ENCODE assay signal across 30 cellular contexts in genomic region chr1:162906485-162906884, GRCh38. TPM values are rescaled to one million over a fixed set of nuclear protein-coding genes. Genes with fewer than 3 reads are reported as not detected.
DNase-seq lines count a peak whose midpoint lies in the region; ATAC-seq, FAIRE-seq and TF ChIP-seq lines count a peak whose summit lies in the region.
"Had no signal": no experiment of that assay in that cellular context is flagged by ENCODE, and none has a peak within 500 bp of the region (broad histone marks: within the 10 kb centered on the region; RNA-seq: fewer than 3 reads in every experiment).

No MANE protein-coding gene starts in this region.

- TF ChIP-seq EP300 in K562 (IDR thresholded peaks at IDR 0.05; ENCODE audit: low read length) = no peak

- H3K4me3 Mint-ChIP-seq in activated T-cell treated with anti-CD3 and anti-CD28 coated beads, Interleukin-2, amount 50 U/mL, for 72 hours = no peak overlapping the region
- H3K4me3 Mint-ChIP-seq: activated naive CD4-positive, alpha-beta T cell treated with anti-CD3 and anti-CD28 coated beads, Interleukin-2, amount 10 ng/mL, durations not matched to agents 7 days and 5 days; mesothelial cell of epicardium; nephron progenitor cell; T-helper 2 cell treated with Interferon-gamma antibody and Interleukin-4, amounts not matched to agents 5 μg/mL and 100 μg/mL, for 36 hours; type B pancreatic cell had no signal

- H3K79me2 ChIP-seq in K562 (ENCODE audit: control insufficient read depth, insufficient read depth, low read length) = no peaks in the 10 kb centered on the region

- no peaks in the 10 kb centered on the region for H3K9me3 Mint-ChIP-seq in activated T-cell treated with anti-CD3 and anti-CD28 coated beads, Interleukin-2, amount 50 U/mL, for 72 hours
- H3K9me3 Mint-ChIP-seq: activated naive CD4-positive, alpha-beta T cell treated with anti-CD3 and anti-CD28 coated beads, Interleukin-2, amount 10 ng/mL, durations not matched to agents 7 days and 5 days; T-helper 2 cell treated with Interferon-gamma antibody and Interleukin-4, amounts not matched to agents 5 μg/mL and 100 μg/mL, for 36 hours; type B pancreatic cell had no signal

- DNase-seq in A172 (ENCODE audit: low spot score) = peak; percentile 71
- DNase-seq in HT1080 (ENCODE audit: low read depth) = peak; percentile 14
- DNase-seq in K562 (ENCODE audit: extremely low read depth in 1 of 4, low spot score in 3 of 4) = no peak
- no peak for DNase-seq in activated T-cell treated with anti-CD3 and anti-CD28 coated beads, Interleukin-2, amount 50 U/mL, for 72 hours
- DNase-seq in KG1 (lab: John Stamatoyannopoulos, UW) = no peak
- DNase-seq: activated CD4-positive, alpha-beta T cell treated with anti-CD3 and anti-CD28 coated beads for 48 hours; activated naive CD4-positive, alpha-beta T cell treated with anti-CD3 and anti-CD28 coated beads, Interleukin-2, amount 10 ng/mL, durations not matched to agents 7 days and 5 days; activated T-cell treated with anti-CD3 and anti-CD28 coated beads, Interleukin-2, amount 50 U/mL, for 48 hours; BE2C; caudate nucleus; DND-41; head of caudate nucleus; MV-4-11; NCI-H2171 treated with DMSO at 0.1 percent for 48 hours; NCI-H526 treated with DMSO at 0.1 percent for 48 hours; nephron progenitor cell; stimulated activated CD8-positive, alpha-beta memory T cell treated with anti-CD3 and anti-CD28 coated beads, Interleukin-4, amount 100 ng/mL, for 48 hours had no signal

- H3K9me1 ChIP-seq in K562 (ENCODE audit: control insufficient read depth, insufficient read depth, low read length) = no peaks in the 10 kb centered on the region

- H3K36me3 ChIP-seq in K562 (ENCODE audit: control insufficient read depth, insufficient read depth, low read length) = no peaks in the 10 kb centered on the region
- H3K36me3 ChIP-seq in mesodermal cell (ENCODE audit: control insufficient read depth, insufficient read depth, low read length) = no peaks in the 10 kb centered on the region
- H3K36me3 ChIP-seq: BE2C had no signal

- CTCF ChIA-PET in K562 (lab: Yijun Ruan, JAX; ENCODE audit: low intra/inter-chr PET ratio) = no interaction called here

- no peak for TF ChIP-seq CTCF in K562 (IDR thresholded peaks at IDR 0.05 in 2 of 3, conservative IDR thresholded peaks at IDR 0.05 in 1 of 3; ENCODE audit: insufficient read depth in 2 of 3, low read depth in 1 of 3, low read length in 3 of 3)

- TF ChIP-seq RAD21 in K562 (CRISPR knock-in tag; conservative IDR thresholded peaks at IDR 0.05 in 1 of 2, IDR thresholded peaks at IDR 0.05 in 1 of 2) = no peak

- H3K27me3 Mint-ChIP-seq in activated T-cell treated with anti-CD3 and anti-CD28 coated beads, Interleukin-2, amount 50 U/mL, for 72 hours (ENCODE audit: low read depth) = peaks cover 6% of the 10 kb centered on the region
- H3K27me3 Mint-ChIP-seq: activated naive CD4-positive, alpha-beta T cell treated with anti-CD3 and anti-CD28 coated beads, Interleukin-2, amount 10 ng/mL, durations not matched to agents 7 days and 5 days; type B pancreatic cell had no signal

- H3K4me1 ChIP-seq in K562 (replicated peaks in 1 of 2; ENCODE audit: control insufficient read depth in 2 of 2, insufficient read depth in 2 of 2, low read length in 2 of 2) (no peaks in the 10 kb centered on the region; a peak in 1 of 5 replicates), mesodermal cell (ENCODE audit: control insufficient read depth, insufficient read depth, low read length, poor library complexity, severe bottlenecking) (peaks cover 26% of the 10 kb centered on the region)

- in situ Hi-C loops in K562 (cut with MboI) = no loop called here

- H3K4me3 ChIP-seq in K562 (no peak overlapping the region), mesodermal cell (ENCODE audit: extremely low read depth, insufficient read depth, low read length, poor library complexity, severe bottlenecking) (no peak overlapping the region)
- H3K4me3 ChIP-seq: SK-N-MC had no signal

- no TSS peak for BruUV-seq in K562 (replicated peaks; lab: Mats Ljungman, UMichigan)

- ATAC-seq in K562 = no peak
- no peak for ATAC-seq in GM18502 (IDR thresholded peaks at IDR 0.05; ENCODE audit: poor library complexity, unreplicated experiment)
- ATAC-seq in GM19351 (IDR thresholded peaks at IDR 0.05; ENCODE audit: unreplicated experiment) = no peak
- ATAC-seq in activated T-cell treated with anti-CD3 and anti-CD28 coated beads, Interleukin-2, amount 50 U/mL, for 72 hours (replicated peaks in 1 of 2) = no peak
- ATAC-seq: left lobe of liver had no signal

- no peaks in the 10 kb centered on the region for H3K4me1 Mint-ChIP-seq in activated T-cell treated with anti-CD3 and anti-CD28 coated beads, Interleukin-2, amount 50 U/mL, for 72 hours (ENCODE audit: low read depth)
- H3K4me1 Mint-ChIP-seq: activated naive CD4-positive, alpha-beta T cell treated with anti-CD3 and anti-CD28 coated beads, Interleukin-2, amount 10 ng/mL, durations not matched to agents 7 days and 5 days had no signal

- intact Hi-C loops in K562 (cut with micrococcal nuclease) = loop anchor here (5.0 kb wide), 1 partner anchor 49 kb away; no protein-coding TSS in a partner anchor

- H3K36me3 Mint-ChIP-seq in activated T-cell treated with anti-CD3 and anti-CD28 coated beads, Interleukin-2, amount 50 U/mL, for 72 hours (ENCODE audit: insufficient read depth in 2 of 2) = no peaks in the 10 kb centered on the region
- H3K36me3 Mint-ChIP-seq: activated naive CD4-positive, alpha-beta T cell treated with anti-CD3 and anti-CD28 coated beads, Interleukin-2, amount 10 ng/mL, durations not matched to agents 7 days and 5 days; type B pancreatic cell had no signal

- H3K27me3 ChIP-seq in K562 (ENCODE audit: control insufficient read depth in 2 of 2, insufficient read depth in 2 of 2, low read length in 2 of 2) = no peaks in the 10 kb centered on the region; a peak in 2 of 5 replicates
- H3K27me3 ChIP-seq: BE2C had no signal

- WGBS in K562 (ENCODE audit: insufficient coverage, low coverage, missing lambda C conversion rate) = 3% methylated on average over 2 of the region's 2 CpGs
- no CpG with 5 or more reads among the region's 2 CpGs for WGBS in mesodermal cell (ENCODE audit: insufficient coverage in 2 of 2), 2 experiments

- H3K4me2 ChIP-seq in K562 (ENCODE audit: insufficient read depth, low read length) = no peak overlapping the region
- H3K4me2 ChIP-seq: KMS-11 had no signal

- FAIRE-seq in K562 (lab: Jason Lieb, UNC) = no peak

- H2AFZ ChIP-seq in K562 (ENCODE audit: low read depth, low read length) = 0 out of 2 replicates have a peak overlapping the region, but pooled peaks have one; percentile 11

- H3K27ac ChIP-seq in K562 (ENCODE audit: extremely low read depth, low read depth, low read length) (no peak overlapping the region), mesodermal cell (ENCODE audit: low read depth, low read length, severe bottlenecking) (peak overlapping the region; percentile 17)
- H3K27ac ChIP-seq: KMS-11, RWPE1, SK-N-MC had no signal

- no peaks in the 10 kb centered on the region for H3K9me3 ChIP-seq in K562 (replicated peaks; ENCODE audit: control insufficient read depth, insufficient read depth, low read depth, low read length)
- no peaks in the 10 kb centered on the region for H3K9me3 ChIP-seq in mesodermal cell (ENCODE audit: control insufficient read depth, low read length)

- POLR2A ChIA-PET in K562 (lab: Yijun Ruan, JAX) = no interaction called here

- H3K9ac ChIP-seq in K562 (ENCODE audit: insufficient read depth in 1 of 2, low read depth in 2 of 2, low read length in 2 of 2) = no peak overlapping the region
- H3K9ac ChIP-seq: KMS-11 had no signal

- H4K20me1 ChIP-seq in K562 (replicated peaks; ENCODE audit: control insufficient read depth, insufficient read depth, low read length) = no peaks in the 10 kb centered on the region

- H3K27ac Mint-ChIP-seq in activated T-cell treated with anti-CD3 and anti-CD28 coated beads, Interleukin-2, amount 50 U/mL, for 72 hours = no peak overlapping the region
- H3K27ac Mint-ChIP-seq: activated naive CD4-positive, alpha-beta T cell treated with anti-CD3 and anti-CD28 coated beads, Interleukin-2, amount 10 ng/mL, durations not matched to agents 7 days and 5 days; mesothelial cell of epicardium; nephron progenitor cell; T-helper 2 cell treated with Interferon-gamma antibody and Interleukin-4, amounts not matched to agents 5 μg/mL and 100 μg/mL, for 36 hours had no signal

- no peak for TF ChIP-seq POLR2A in K562 (conservative IDR thresholded peaks at IDR 0.05)

TF ChIP-seq in K562, 482 proteins besides CTCF, POLR2A, EP300 and RAD21 (continues in another document):
- no peak for TF ChIP-seq RHOXF2B (CRISPR knock-in tag; conservative IDR thresholded peaks at IDR 0.05)

RNA-seq across cellular contexts. Expression of gene CCDC190, which starts 45.5 kb away (rescaled TPM):
- not detected in 2 replicates for total RNA-seq in A172 (2014; rRNA removed; shearing (Covaris generic))
- 0.19 TPM in 1 of 2 replicates, not detected in the other for total RNA-seq in HT1080 (2014; rRNA removed; shearing (Covaris generic))
- 5.3 and 5.4 TPM in 2 replicates for polyA plus RNA-seq in HT1080 (2015; cell fraction: cytosol; rRNA removed)
- 6.9 and 8.5 TPM in 2 replicates for polyA plus RNA-seq in HT1080 (2015; cell fraction: nucleus; rRNA removed)
- not detected in 2 replicates for total RNA-seq in K562 (2011; cell fraction: chromatin; rRNA removed; ENCODE audit: low replicate concordance)
- not detected in 2 replicates for total RNA-seq in K562 (2011; cell fraction: nucleolus; rRNA removed)
- total RNA-seq in K562 (2011; cell fraction: nucleoplasm; rRNA removed) = not detected in 2 replicates
- total RNA-seq in K562 (2014; rRNA removed) = not detected in 2 replicates
- total RNA-seq in K562 (2014; rRNA removed; fragmentation: Illumina TruSeq; extraction: Trizol) = not detected in 2 replicates
- not detected in 2 replicates for total RNA-seq in K562 (2015; rRNA removed; fragmentation: Illumina TruSeq; extraction: Trizol)
- not detected in 2 replicates for total RNA-seq in K562 (2021)
- polyA plus RNA-seq in K562 (2011; rRNA removed) = not detected in 2 replicates
- not detected in 2 replicates for polyA plus RNA-seq in K562 (2011; cell fraction: cytosol; rRNA removed)
- polyA plus RNA-seq in K562 (2011; cell fraction: nucleus; rRNA removed) = not detected in 2 replicates
- not detected in 2 replicates for polyA plus RNA-seq in K562 (2012)
- polyA plus RNA-seq in K562 (2014; fragmentation: Illumina TruSeq; extraction: Trizol) = not detected in 2 replicates
- not detected for polyA plus RNA-seq in K562 (2014; fragmentation: Nextera tagmentation; extraction: Ambion mirVana)
- not detected in 2 replicates for polyA plus RNA-seq in K562 (2014; rRNA removed)
- not detected in 2 replicates for polyA minus RNA-seq in K562 (2011; rRNA and poly(A)+ RNA removed)
- polyA minus RNA-seq in K562 (2011; cell fraction: cytosol; rRNA and poly(A)+ RNA removed) = not detected in 2 replicates
- polyA minus RNA-seq in K562 (2011; cell fraction: nucleus; rRNA and poly(A)+ RNA removed) = not detected in 2 replicates
- polyA plus RNA-seq in mesodermal cell (2013, experiment 1 of 2) = not detected
- polyA plus RNA-seq in mesodermal cell (2013, experiment 2 of 2) = not detected
- total RNA-seq in activated T-cell treated with anti-CD3 and anti-CD28 coated beads, Interleukin-2, amount 50 U/mL, for 72 hours = not detected
- total RNA-seq: dermis microvascular lymphatic vessel endothelial cell, H4, HT-29, left lobe of liver had no signal

Comparison
In these comparisons a context has a peak if more than half of its experiments do, and no peak if none do; other contexts are left out.
1. DNase-seq: peak in A172 (single experiment) and HT1080 (single experiment); none in K562 (0 of 4), activated T-cell treated with anti-CD3 and anti-CD28 coated beads, Interleukin-2, amount 50 U/mL, for 72 hours (0 of 2) and KG1 (single experiment).